21 cellular contexts compared by ENCODE assay signal in the genomic region with DNA sequence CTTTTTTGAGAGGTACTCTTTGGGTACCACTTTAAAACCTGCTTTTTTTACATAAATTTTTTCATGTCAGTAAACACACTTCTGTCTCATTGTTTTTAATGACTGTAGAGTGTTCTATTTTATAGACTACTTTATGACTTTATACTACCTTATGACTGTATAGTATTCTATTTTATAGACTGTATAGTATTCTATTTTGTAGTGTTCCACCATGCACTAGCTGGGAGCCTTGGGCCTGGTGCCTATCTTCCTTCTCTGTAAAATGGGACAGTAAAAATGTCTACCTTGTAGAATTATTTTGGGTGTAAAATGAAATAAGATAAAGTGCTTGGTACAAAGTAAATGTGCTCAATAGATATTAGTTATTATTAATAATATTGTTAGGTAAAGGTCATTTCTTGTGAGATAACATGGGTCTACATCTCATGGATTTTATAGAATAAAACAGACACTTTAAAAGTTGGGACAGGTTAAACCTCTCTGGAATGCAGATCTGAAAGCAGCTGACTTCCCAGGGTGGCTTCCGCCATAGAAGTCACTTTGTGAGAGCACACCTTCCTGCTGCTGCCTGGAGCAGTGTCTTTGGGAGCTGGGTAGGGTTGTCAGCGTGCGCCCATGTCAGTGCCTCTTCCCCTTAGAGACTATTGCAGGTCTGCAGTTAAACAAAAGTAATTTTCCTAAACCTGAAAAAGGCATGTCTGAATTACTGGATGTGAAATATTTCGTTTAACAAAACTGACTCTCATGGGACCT.
"Had no signal": no experiment of that assay in that cellular context is flagged by ENCODE, and none has a peak within 500 bp of the region (broad histone marks: within the 10 kb centered on the region; RNA-seq: fewer than 3 reads in every experiment).

No MANE protein-coding gene starts in this region.

- H3K27ac Mint-ChIP-seq: activated CD4-positive, alpha-beta memory T cell treated with anti-CD3 and anti-CD28 coated beads, Interleukin-2, amount 10 ng/mL, durations not matched to agents 7 days and 5 days; activated CD4-positive, alpha-beta T cell treated with anti-CD3 and anti-CD28 coated beads, Interleukin-2, amount 10 ng/mL, durations not matched to agents 24 days and 14 days; activated naive CD4-positive, alpha-beta T cell treated with anti-CD3 and anti-CD28 coated beads for 36 hours; activated T-cell treated with anti-CD3 and anti-CD28 coated beads, Interleukin-2, amount 50 U/mL, for 72 hours; natural killer cell treated with Interleukin-12 subunit alpha and Interleukin-12 subunit beta and Interleukin-15 and Interleukin-18, amount 100 ng/mL, for 72 hours; stimulated activated memory B cell treated with anti-CD40 and anti-IgM and Interleukin-4, amounts not matched to agents 10 μg/mL and 1 μg/mL and 100 μg/mL, for 72 hours had no signal

- H3K27ac ChIP-seq: gastroesophageal sphincter, left lung, parathyroid adenoma had no signal

- DNase-seq: activated CD4-positive, alpha-beta memory T cell treated with anti-CD3 and anti-CD28 coated beads, Interleukin-2, amount 10 ng/mL, durations not matched to agents 7 days and 5 days; activated CD4-positive, alpha-beta T cell treated with anti-CD3 and anti-CD28 coated beads, Interleukin-2, amount 10 ng/mL, durations not matched to agents 24 days and 14 days; activated effector memory CD4-positive, alpha-beta T cell treated with Interleukin-2 at 50 U/mL for 16 hours; activated naive CD4-positive, alpha-beta T cell treated with anti-CD3 and anti-CD28 coated beads for 36 hours; activated T-cell treated with anti-CD3 and anti-CD28 coated beads, Interleukin-2, amount 50 U/mL, for 72 hours; amygdala; effector CD4-positive, alpha-beta T cell; kidney; left lung; mammary epithelial cell; midbrain; sigmoid colon; stimulated activated CD4-positive, alpha-beta T cell treated with anti-CD3 and anti-CD28 coated beads, Interleukin-15, amount 100 ng/mL, for 24 hours; transverse colon had no signal

- H3K4me3 Mint-ChIP-seq: activated CD4-positive, alpha-beta memory T cell treated with anti-CD3 and anti-CD28 coated beads, Interleukin-2, amount 10 ng/mL, durations not matched to agents 7 days and 5 days; activated CD4-positive, alpha-beta T cell treated with anti-CD3 and anti-CD28 coated beads, Interleukin-2, amount 10 ng/mL, durations not matched to agents 24 days and 14 days; activated naive CD4-positive, alpha-beta T cell treated with anti-CD3 and anti-CD28 coated beads for 36 hours; activated T-cell treated with anti-CD3 and anti-CD28 coated beads, Interleukin-2, amount 50 U/mL, for 72 hours; natural killer cell treated with Interleukin-12 subunit alpha and Interleukin-12 subunit beta and Interleukin-15 and Interleukin-18, amount 100 ng/mL, for 72 hours; stimulated activated memory B cell treated with anti-CD40 and anti-IgM and Interleukin-4, amounts not matched to agents 10 μg/mL and 1 μg/mL and 100 μg/mL, for 72 hours had no signal

- H3K36me3 ChIP-seq: gastroesophageal sphincter, left lung, sigmoid colon, transverse colon had no signal

- H3K27me3 ChIP-seq: gastroesophageal sphincter, left lung, sigmoid colon, transverse colon had no signal

- H3K27me3 Mint-ChIP-seq: activated CD4-positive, alpha-beta memory T cell treated with anti-CD3 and anti-CD28 coated beads, Interleukin-2, amount 10 ng/mL, durations not matched to agents 7 days and 5 days; activated CD4-positive, alpha-beta T cell treated with anti-CD3 and anti-CD28 coated beads, Interleukin-2, amount 10 ng/mL, durations not matched to agents 24 days and 14 days; natural killer cell treated with Interleukin-12 subunit alpha and Interleukin-12 subunit beta and Interleukin-15 and Interleukin-18, amount 100 ng/mL, for 72 hours; stimulated activated memory B cell treated with anti-CD40 and anti-IgM and Interleukin-4, amounts not matched to agents 10 μg/mL and 1 μg/mL and 100 μg/mL, for 72 hours had no signal

- ATAC-seq: activated CD4-positive, CD25-positive, alpha-beta regulatory T cell treated with anti-CD3 and anti-CD28 coated beads, Interleukin-2, amount 50 U/mL, for 24 hours; activated T-cell treated with anti-CD3 and anti-CD28 coated beads, Interleukin-2, amount 50 U/mL, for 72 hours; gastroesophageal sphincter; left lung; natural killer cell treated with Interleukin-12 subunit alpha and Interleukin-12 subunit beta and Interleukin-15 and Interleukin-18, amount 100 ng/mL, for 72 hours; SK-N-SH treated with all-trans-retinoic acid at 6 μM for 48 hours; stimulated activated memory B cell treated with anti-CD40 and anti-IgM and Interleukin-4, amounts not matched to agents 10 μg/mL and 1 μg/mL and 100 μg/mL, for 72 hours had no signal

- H3K9me3 Mint-ChIP-seq: activated CD4-positive, alpha-beta memory T cell treated with anti-CD3 and anti-CD28 coated beads, Interleukin-2, amount 10 ng/mL, durations not matched to agents 7 days and 5 days; activated CD4-positive, alpha-beta T cell treated with anti-CD3 and anti-CD28 coated beads, Interleukin-2, amount 10 ng/mL, durations not matched to agents 24 days and 14 days; activated naive CD4-positive, alpha-beta T cell treated with anti-CD3 and anti-CD28 coated beads for 36 hours; activated T-cell treated with anti-CD3 and anti-CD28 coated beads, Interleukin-2, amount 50 U/mL, for 72 hours; natural killer cell treated with Interleukin-12 subunit alpha and Interleukin-12 subunit beta and Interleukin-15 and Interleukin-18, amount 100 ng/mL, for 72 hours; stimulated activated memory B cell treated with anti-CD40 and anti-IgM and Interleukin-4, amounts not matched to agents 10 μg/mL and 1 μg/mL and 100 μg/mL, for 72 hours had no signal

- H3K36me3 Mint-ChIP-seq: natural killer cell treated with Interleukin-12 subunit alpha and Interleukin-12 subunit beta and Interleukin-15 and Interleukin-18, amount 100 ng/mL, for 72 hours had no signal

- H3K4me1 ChIP-seq: parathyroid adenoma had no signal

- H3K4me3 ChIP-seq: gastroesophageal sphincter, left lung, sigmoid colon, smooth muscle cell, transverse colon had no signal

- H3K9me3 ChIP-seq: gastroesophageal sphincter, left lung, sigmoid colon, transverse colon had no signal
